In genomic region chr11:9405721-9406120, GRCh38 we compare ENCODE assay signal across 34 cellular contexts. TPM values are rescaled to one million over a fixed set of nuclear protein-coding genes. Genes with fewer than 3 reads are reported as not detected.
DNase-seq lines count a peak whose midpoint lies in the region; ATAC-seq, FAIRE-seq and TF ChIP-seq lines count a peak whose summit lies in the region.
"Had no signal": no experiment of that assay in that cellular context is flagged by ENCODE, and none has a peak within 500 bp of the region (broad histone marks: within the 10 kb centered on the region; RNA-seq: fewer than 3 reads in every experiment).

No MANE protein-coding gene starts in this region.

- dilution Hi-C loops in mammary epithelial cell (cut with HindIII; ENCODE audit: low sequenced_read_pairs) = loop anchor here (25.0 kb wide), 1 partner anchor 243 kb away; no protein-coding TSS in a partner anchor

- CTCF ChIA-PET in MCF 10A (lab: Yijun Ruan, JAX) (interaction anchor here (0.6 to 1.5 kb wide), 4 partner anchors 17 to 206 kb away, joined by 3 to 4 read pairs (median 3); no protein-coding TSS in a partner anchor), mammary epithelial cell (lab: Charles Lee; ENCODE audit: low non-redundant PET) (no interaction called here)

- H3K27ac Mint-ChIP-seq in MCF 10A (ENCODE audit: low read depth, unreplicated experiment) = peak overlapping the region; percentile 76
- peak overlapping the region; percentile 20 for H3K27ac Mint-ChIP-seq in HFFc6
- peak overlapping the region; percentile 72 for H3K27ac Mint-ChIP-seq in activated naive CD8-positive, alpha-beta T cell treated with anti-CD3 and anti-CD28 coated beads, Interleukin-2, amount 10 ng/mL, durations not matched to agents 7 days and 5 days
- peak overlapping the region; percentile 34 for H3K27ac Mint-ChIP-seq in type B pancreatic cell
- H3K27ac Mint-ChIP-seq: activated CD4-positive, alpha-beta memory T cell treated with anti-CD3 and anti-CD28 coated beads for 36 hours; activated T-helper 2 cell treated with anti-CD3 and anti-CD28 coated beads, Interferon-gamma antibody, Interleukin-2, Interleukin-4, amounts not matched to agents 10 μg/mL and 5 μg/mL and 100 μg/mL, durations not matched to agents 14 hours and 24 hours and 36 hours; mesothelial cell of epicardium; T-cell had no signal

- 92% methylated on average over 1 of the region's 1 CpG for WGBS in mammary epithelial cell (ENCODE audit: low coverage, missing lambda C conversion rate)
- 95 to 100% (median 98%) methylated on average over 1 of the region's 1 CpG for WGBS in small intestine, 3 donors

- peaks cover 96% of the 10 kb centered on the region for H3K79me2 ChIP-seq in mammary epithelial cell (ENCODE audit: insufficient read depth, low read length)

- in situ Hi-C loops in mammary epithelial cell (cut with MboI; ENCODE audit: low sequenced_read_pairs in 2 of 2) = no loop called here

- BruUV-seq in MCF 10A (replicated peaks; lab: Mats Ljungman, UMichigan) (no TSS peak), mammary epithelial cell (replicated peaks; lab: Mats Ljungman, UMichigan) (no TSS peak)

- no peak for ATAC-seq in activated naive CD8-positive, alpha-beta T cell treated with anti-CD3 and anti-CD28 coated beads, Interleukin-2, amount 10 ng/mL, durations not matched to agents 7 days and 5 days (ENCODE audit: low read depth)
- no peak for ATAC-seq in HG03460 (IDR thresholded peaks at IDR 0.05; ENCODE audit: unreplicated experiment)
- ATAC-seq: activated CD4-positive, CD25-positive, alpha-beta regulatory T cell treated with anti-CD3 and anti-CD28 coated beads, Interleukin-2, amount 50 U/mL, for 24 hours; left ventricle myocardium superior; T-cell had no signal

- H3K9me3 ChIP-seq in mammary epithelial cell (replicated peaks; ENCODE audit: insufficient read depth, low read length) (no peaks in the 10 kb centered on the region), small intestine (ENCODE audit: control insufficient read depth, low read depth) (no peaks in the 10 kb centered on the region)
- H3K9me3 ChIP-seq: colonic mucosa, Peyer's patch, right atrium auricular region, spleen, stomach, thyroid gland had no signal

- H3K27ac ChIP-seq in mammary epithelial cell (ENCODE audit: insufficient read depth, low read depth, low read length) = no peak overlapping the region
- H3K27ac ChIP-seq in small intestine (ENCODE audit: low read depth in 1 of 2, low read length in 1 of 2) = no peak overlapping the region
- H3K27ac ChIP-seq: cardiac muscle cell, colonic mucosa, foreskin keratinocyte, Peyer's patch, right atrium auricular region, spleen, stomach, thyroid gland had no signal

- no peak overlapping the region for H3K9ac ChIP-seq in mammary epithelial cell (ENCODE audit: insufficient read depth, low read length)

- H3K9me3 Mint-ChIP-seq in MCF 10A (ENCODE audit: unreplicated experiment) (no peaks in the 10 kb centered on the region), HFFc6 (no peaks in the 10 kb centered on the region), type B pancreatic cell (no peaks in the 10 kb centered on the region)
- no peaks in the 10 kb centered on the region for H3K9me3 Mint-ChIP-seq in activated naive CD8-positive, alpha-beta T cell treated with anti-CD3 and anti-CD28 coated beads, Interleukin-2, amount 10 ng/mL, durations not matched to agents 7 days and 5 days
- H3K9me3 Mint-ChIP-seq: activated CD4-positive, alpha-beta memory T cell treated with anti-CD3 and anti-CD28 coated beads for 36 hours; activated T-helper 2 cell treated with anti-CD3 and anti-CD28 coated beads, Interferon-gamma antibody, Interleukin-2, Interleukin-4, amounts not matched to agents 10 μg/mL and 5 μg/mL and 100 μg/mL, durations not matched to agents 14 hours and 24 hours and 36 hours; mesothelial cell of epicardium; T-cell had no signal

- no peak for TF ChIP-seq CTCF in MCF 10A (IDR thresholded peaks at IDR 0.05; ENCODE audit: unreplicated experiment)
- TF ChIP-seq CTCF in mammary epithelial cell (conservative IDR thresholded peaks at IDR 0.05 in 1 of 2, IDR thresholded peaks at IDR 0.05 in 1 of 2; ENCODE audit: extremely low read depth in 1 of 2, insufficient read depth in 1 of 2, low read depth in 1 of 2, low read length in 2 of 2) = no peak
- TF ChIP-seq CTCF in HFFc6 (IDR thresholded peaks at IDR 0.05) = no peak
- TF ChIP-seq CTCF in type B pancreatic cell (conservative IDR thresholded peaks at IDR 0.05) = no peak

- H3K36me3 ChIP-seq in mammary epithelial cell (ENCODE audit: insufficient read depth, low read length) = peaks cover 32% of the 10 kb centered on the region
- peaks cover 0 to 2% of the 10 kb centered on the region in 2 donors for H3K36me3 ChIP-seq in small intestine (ENCODE audit: control insufficient read depth in 2 of 2, insufficient read depth in 2 of 2, low read length in 2 of 2)

- H3K4me3 ChIP-seq in mammary epithelial cell (replicated peaks in 1 of 3; ENCODE audit: insufficient read depth in 1 of 3, low read depth in 2 of 3, low read length in 3 of 3) = no peak overlapping the region
- no peak overlapping the region for H3K4me3 ChIP-seq in small intestine (ENCODE audit: low read depth in 1 of 2, low read length in 2 of 2)
- H3K4me3 ChIP-seq: cardiac muscle cell, colonic mucosa, Peyer's patch, right atrium auricular region, spleen, stomach, thyroid gland had no signal

- POLR2A ChIA-PET in MCF 10A (lab: Yijun Ruan, JAX) = interaction anchor here (2.0 kb wide), 1 partner anchor 54 kb away, joined by 6 read pairs; no protein-coding TSS in a partner anchor
- POLR2A ChIA-PET in activated naive CD8-positive, alpha-beta T cell treated with anti-CD3 and anti-CD28 coated beads, Interleukin-2, amount 10 ng/mL, durations not matched to agents 7 days and 5 days (lab: Charles Lee) = no interaction called here

- H3K4me1 ChIP-seq in mammary epithelial cell (ENCODE audit: insufficient read depth, low read length) (no peaks in the 10 kb centered on the region), small intestine (ENCODE audit: control insufficient read depth in 2 of 2, insufficient read depth in 1 of 2, low read depth in 1 of 2, low read length in 1 of 2) (no peaks in the 10 kb centered on the region)
- H3K4me1 ChIP-seq: colonic mucosa, foreskin keratinocyte, Peyer's patch, right atrium auricular region, thyroid gland had no signal

- H3K4me3 Mint-ChIP-seq in MCF 10A (ENCODE audit: unreplicated experiment) (no peak overlapping the region), HFFc6 (no peak overlapping the region), type B pancreatic cell (no peak overlapping the region)
- no peak overlapping the region for H3K4me3 Mint-ChIP-seq in activated naive CD8-positive, alpha-beta T cell treated with anti-CD3 and anti-CD28 coated beads, Interleukin-2, amount 10 ng/mL, durations not matched to agents 7 days and 5 days
- H3K4me3 Mint-ChIP-seq: activated CD4-positive, alpha-beta memory T cell treated with anti-CD3 and anti-CD28 coated beads for 36 hours; mesothelial cell of epicardium; T-cell had no signal

- FAIRE-seq in small intestine (lab: Jason Lieb, UNC) = no peak
- FAIRE-seq: astrocyte, GM12891, keratinocyte had no signal

- H3K27me3 Mint-ChIP-seq in MCF 10A (ENCODE audit: insufficient read depth, unreplicated experiment) (no peaks in the 10 kb centered on the region), HFFc6 (ENCODE audit: insufficient read depth) (no peaks in the 10 kb centered on the region), type B pancreatic cell (no peaks in the 10 kb centered on the region)
- no peaks in the 10 kb centered on the region for H3K27me3 Mint-ChIP-seq in activated naive CD8-positive, alpha-beta T cell treated with anti-CD3 and anti-CD28 coated beads, Interleukin-2, amount 10 ng/mL, durations not matched to agents 7 days and 5 days
- H3K27me3 Mint-ChIP-seq: activated CD4-positive, alpha-beta memory T cell treated with anti-CD3 and anti-CD28 coated beads for 36 hours; T-cell had no signal

- no peak for DNase-seq in MCF 10A (ENCODE audit: unreplicated experiment)
- DNase-seq in mammary epithelial cell = no peak
- no peak for DNase-seq in HFFc6
- no peak for DNase-seq in activated naive CD8-positive, alpha-beta T cell treated with anti-CD3 and anti-CD28 coated beads, Interleukin-2, amount 10 ng/mL, durations not matched to agents 7 days and 5 days
- no peak for DNase-seq in type B pancreatic cell (ENCODE audit: extremely low spot score, unreplicated experiment)
- DNase-seq in NCI-H128 (lab: John Stamatoyannopoulos, UW; ENCODE audit: unreplicated experiment) = no peak
- DNase-seq in small intestine = no peak
- DNase-seq: activated CD4-positive, alpha-beta memory T cell treated with anti-CD3 and anti-CD28 coated beads for 36 hours; activated CD8-positive, alpha-beta memory T cell treated with anti-CD3 and anti-CD28 coated beads, Interleukin-2, amount 50 U/mL, for 48 hours; colonic mucosa; DMS153; effector memory CD4-positive, alpha-beta T cell; erythroblast; foreskin keratinocyte; head of caudate nucleus; left ventricle myocardium superior; NCI-H1048; NCI-H1694; Peyer's patch; posterior cingulate gyrus; spleen; stimulated activated CD4-positive, alpha-beta T cell treated with anti-CD3 and anti-CD28 coated beads, Interleukin-2, amount 100 ng/mL, for 24 hours; stomach; T-cell; thyroid gland had no signal

- H3K36me3 Mint-ChIP-seq in MCF 10A (ENCODE audit: insufficient read depth, unreplicated experiment) (peaks cover 84% of the 10 kb centered on the region), HFFc6 (ENCODE audit: low read depth) (peaks cover 22% of the 10 kb centered on the region), type B pancreatic cell (peaks cover 23% of the 10 kb centered on the region)
- peaks cover 16% of the 10 kb centered on the region for H3K36me3 Mint-ChIP-seq in activated naive CD8-positive, alpha-beta T cell treated with anti-CD3 and anti-CD28 coated beads, Interleukin-2, amount 10 ng/mL, durations not matched to agents 7 days and 5 days

- no peak overlapping the region for H2AFZ ChIP-seq in mammary epithelial cell (ENCODE audit: low read depth, low read length)

- intact Hi-C loops in MCF 10A (cut with micrococcal nuclease) = no loop called here
- intact Hi-C loops in mammary epithelial cell (cut with micrococcal nuclease) = no loop called here

- H3K4me2 ChIP-seq in mammary epithelial cell (ENCODE audit: insufficient read depth, low read depth, low read length) = no peak overlapping the region

- H4K20me1 ChIP-seq in mammary epithelial cell (ENCODE audit: insufficient read depth, low read length) = peaks cover 5% of the 10 kb centered on the region

- H3K27me3 ChIP-seq in mammary epithelial cell (ENCODE audit: insufficient read depth, low read length) (no peaks in the 10 kb centered on the region), small intestine (ENCODE audit: control insufficient read depth in 2 of 2, insufficient read depth in 2 of 2, low read length in 2 of 2) (no peaks in the 10 kb centered on the region)
- H3K27me3 ChIP-seq: cardiac muscle cell, colonic mucosa, foreskin keratinocyte, Peyer's patch, right atrium auricular region, spleen, stomach, thyroid gland had no signal

- H3K4me1 Mint-ChIP-seq in MCF 10A (ENCODE audit: insufficient read depth, unreplicated experiment) (peaks cover 12% of the 10 kb centered on the region), HFFc6 (ENCODE audit: low read depth) (peaks cover 36% of the 10 kb centered on the region), type B pancreatic cell (ENCODE audit: unreplicated experiment) (no peaks in the 10 kb centered on the region)
- peaks cover 14% of the 10 kb centered on the region for H3K4me1 Mint-ChIP-seq in activated naive CD8-positive, alpha-beta T cell treated with anti-CD3 and anti-CD28 coated beads, Interleukin-2, amount 10 ng/mL, durations not matched to agents 7 days and 5 days
- H3K4me1 Mint-ChIP-seq: mesothelial cell of epicardium had no signal

RNA-seq across cellular contexts. Expression of gene IPO7, which starts 21.3 kb away (rescaled TPM):
- total RNA-seq in MCF 10A (2022) (116 and 145 TPM in 2 replicates), mammary epithelial cell (100 to 1,000 TPM; 122 to 158 TPM), type B pancreatic cell (ENCODE audit: low replicate concordance) (137 and 159 TPM in 2 replicates)
- polyA plus RNA-seq in mammary epithelial cell (60.4 TPM), small intestine (10 to 100 TPM; 21.5 to 43.9 (median 23.8) TPM)
- polyA minus RNA-seq in mammary epithelial cell = 171 TPM
- total RNA-seq in HFFc6 (2021; fragmentation: NEBNext Ultra II Directional; extraction: Animal tissue kit (Norgen Biotek cat#: 25700)) = 100 to 1,000 TPM; 134 to 172 (median 154) TPM
- 10 to 100 TPM; 78.9 to 81.1 TPM for total RNA-seq in activated naive CD8-positive, alpha-beta T cell treated with anti-CD3 and anti-CD28 coated beads, Interleukin-2, amount 10 ng/mL, durations not matched to agents 7 days and 5 days

RNA-seq across cellular contexts. Expression of gene ZNF143, which starts 55.1 kb away (rescaled TPM):
- 19.0 and 25.2 TPM in 2 replicates for total RNA-seq in MCF 10A (2022)
- total RNA-seq in mammary epithelial cell = 10 to 100 TPM; 19.5 to 22.7 TPM
- polyA plus RNA-seq in mammary epithelial cell = 25.6 TPM
- 31.7 TPM for polyA minus RNA-seq in mammary epithelial cell
- 10 to 100 TPM; 17.5 to 23.0 (median 20.7) TPM for total RNA-seq in HFFc6 (2021; fragmentation: NEBNext Ultra II Directional; extraction: Animal tissue kit (Norgen Biotek cat#: 25700))
- 10 to 100 TPM; 37.7 to 48.8 TPM for total RNA-seq in activated naive CD8-positive, alpha-beta T cell treated with anti-CD3 and anti-CD28 coated beads, Interleukin-2, amount 10 ng/mL, durations not matched to agents 7 days and 5 days
- 30.3 and 38.8 TPM in 2 replicates for total RNA-seq in type B pancreatic cell (ENCODE audit: low replicate concordance)
- 10 to 100 TPM; 16.8 to 18.9 (median 17.2) TPM for polyA plus RNA-seq in small intestine

Comparison
In these comparisons a context has a peak if more than half of its experiments do, and no peak if none do; other contexts are left out.
1. H3K27ac Mint-ChIP-seq: peak in every context shown above with its lines; median percentile 76 in MCF 10A; 72 in activated naive CD8-positive, alpha-beta T cell treated with anti-CD3 and anti-CD28 coated beads, Interleukin-2, amount 10 ng/mL, durations not matched to agents 7 days and 5 days; 34 in type B pancreatic cell; 20 in HFFc6.